Comparison of ENCODE assay signal across 11 cellular contexts in the genomic region with DNA sequence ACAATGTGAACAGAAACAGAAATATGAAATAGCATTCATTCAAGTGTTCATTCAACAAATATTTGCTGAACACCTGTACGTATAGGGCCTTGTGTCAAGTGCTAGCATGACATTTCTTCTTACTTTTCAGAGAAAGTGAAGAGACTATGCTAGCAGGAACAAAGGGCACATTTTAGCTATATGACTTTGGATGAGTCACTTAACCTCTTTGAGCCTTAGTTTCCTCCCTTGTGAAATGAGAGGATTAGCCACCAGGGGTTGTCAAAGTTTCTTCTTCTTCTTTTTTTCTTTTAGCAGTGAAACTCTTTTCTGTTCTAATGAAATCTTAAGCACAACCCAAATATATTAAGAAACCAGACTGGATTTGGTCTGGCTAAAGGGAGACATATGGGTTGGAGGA. TPM values are rescaled to one million over a fixed set of nuclear protein-coding genes. Genes with fewer than 3 reads are reported as not detected.
DNase-seq lines count a peak whose midpoint lies in the region; ATAC-seq and TF ChIP-seq lines count a peak whose summit lies in the region.
"Had no signal": no experiment of that assay in that cellular context is flagged by ENCODE, and none has a peak within 500 bp of the region (broad histone marks: within the 10 kb centered on the region; RNA-seq: fewer than 3 reads in every experiment).

No MANE protein-coding gene starts in this region.

- no CpG with 5 or more reads among the region's 1 CpG for WGBS in H9 (ENCODE audit: extremely low coverage, insufficient read length, low lambda C conversion rate)

- no peak overlapping the region for H2BK12ac ChIP-seq in H9 (ENCODE audit: insufficient read length, low read depth, low read length)

- ATAC-seq in GM19467 (IDR thresholded peaks at IDR 0.05; ENCODE audit: unreplicated experiment): no peak

- H2BK15ac ChIP-seq in H9 (ENCODE audit: low read depth, low read length): no peak overlapping the region

- no peak overlapping the region for H4K5ac ChIP-seq in H9 (ENCODE audit: insufficient read length, low read depth, low read length)

- H4K20me1 ChIP-seq in H9 (ENCODE audit: control insufficient read depth, insufficient read depth, insufficient read length): no peaks in the 10 kb centered on the region

- H2AK5ac ChIP-seq in H9 (ENCODE audit: insufficient read length, low read length): no peak overlapping the region

- H3K23ac ChIP-seq in H9 (ENCODE audit: insufficient read length, low read depth, low read length): no peak overlapping the region

- no peak for DNase-seq in H9
- peak; percentile 63 for DNase-seq in RPMI7951 (ENCODE audit: low read depth)
- peak; percentile 55 for DNase-seq in fibroblast of the aortic adventitia (ENCODE audit: low read depth)
- peak; percentile 29 for DNase-seq in stromal cell of bone marrow (ENCODE audit: low read depth)
- no peak for DNase-seq in KBM-7
- DNase-seq in NCI-H446 (lab: John Stamatoyannopoulos, UW): no peak
- DNase-seq: GF-D8, NCI-H526, T-helper 2 cell, thyroid gland had no signal

- no peak overlapping the region for H4K8ac ChIP-seq in H9 (replicated peaks; ENCODE audit: insufficient read length, low read depth, low read length)

- no peak overlapping the region for H2AFZ ChIP-seq in H9 (ENCODE audit: low read length)

- H2BK5ac ChIP-seq in H9 (ENCODE audit: insufficient read length, low read length): no peak overlapping the region

- no peaks in the 10 kb centered on the region for H3K27me3 Mint-ChIP-seq in H9 (ENCODE audit: low read depth)

- H3K9me3 Mint-ChIP-seq in H9: no peaks in the 10 kb centered on the region

- no peaks in the 10 kb centered on the region for H3K23me2 ChIP-seq in H9 (ENCODE audit: insufficient read length, low read depth, low read length, poor library complexity, severe bottlenecking)

- H3K27ac ChIP-seq in H9 (ENCODE audit: insufficient read length, low read depth, low read length): no peak overlapping the region
- H3K27ac ChIP-seq: thyroid gland had no signal

- H3K27ac Mint-ChIP-seq in H9: no peak overlapping the region

- H2BK20ac ChIP-seq in H9 (ENCODE audit: low read depth, low read length, poor library complexity, severe bottlenecking): no peak overlapping the region

- H3K4me2 ChIP-seq in H9 (ENCODE audit: insufficient read depth, insufficient read length, low read length): no peak overlapping the region

- H3K4ac ChIP-seq in H9 (ENCODE audit: low read depth, low read length): no peak overlapping the region

- H3K36me3 Mint-ChIP-seq in H9 (ENCODE audit: insufficient read depth in 1 of 3, low read depth in 3 of 3): no peaks in the 10 kb centered on the region; a peak in 1 of 7 replicates

- H3K4me1 Mint-ChIP-seq in H9: peaks cover 9 to 10% of the 10 kb centered on the region in 2 experiments; a peak in 3 of 4 replicates

- no peak overlapping the region for H3T11ph ChIP-seq in H9 (ENCODE audit: low read length)

- peak; percentile 43; the same call in 2 of the 3 replicates for TF ChIP-seq CTCF in H9 (conservative IDR thresholded peaks at IDR 0.05)
- peak; percentile 35 for TF ChIP-seq CTCF in fibroblast of the aortic adventitia (IDR thresholded peaks at IDR 0.05; ENCODE audit: insufficient read depth, low read length)

- H3K9me3 ChIP-seq in H9 (ENCODE audit: control insufficient read depth, low read depth, low read length): no peaks in the 10 kb centered on the region
- H3K9me3 ChIP-seq: thyroid gland had no signal

- in situ Hi-C loops in KBM-7 (cut with MboI; ENCODE audit: low pct_unique_long_range_greater_than_20kb, low sequenced_read_pairs): no loop called here

- H3K4me3 Mint-ChIP-seq in H9: no peak overlapping the region

- H3K18ac ChIP-seq in H9 (ENCODE audit: insufficient read length, low read depth, low read length): no peak overlapping the region

- H3K56ac ChIP-seq in H9 (ENCODE audit: insufficient read length, low read depth, low read length): no peak overlapping the region

- no peak overlapping the region for H3K9ac ChIP-seq in H9 (ENCODE audit: extremely low read depth, insufficient read length, low read length)

- no peaks in the 10 kb centered on the region for H3K4me1 ChIP-seq in H9 (ENCODE audit: insufficient read depth, low read length)
- H3K4me1 ChIP-seq: thyroid gland had no signal

- no peaks in the 10 kb centered on the region for H3K27me3 ChIP-seq in H9 (ENCODE audit: insufficient read depth, low read length)
- H3K27me3 ChIP-seq: thyroid gland had no signal

- no peak overlapping the region for H2BK120ac ChIP-seq in H9 (ENCODE audit: low read depth, low read length, poor library complexity, severe bottlenecking)

- H3K79me1 ChIP-seq in H9 (ENCODE audit: insufficient read depth, low read depth, low read length, poor library complexity, severe bottlenecking): peaks cover 4% of the 10 kb centered on the region

- no peak overlapping the region for H4K91ac ChIP-seq in H9 (ENCODE audit: insufficient read length, low read depth, low read length)

- H3K14ac ChIP-seq in H9 (ENCODE audit: insufficient read depth, low read length): no peak overlapping the region

- H3K79me2 ChIP-seq in H9 (ENCODE audit: insufficient read depth, low read length): no peaks in the 10 kb centered on the region; the same call in 1 of the 2 replicates

- H3K4me3 ChIP-seq in fibroblast of the aortic adventitia (ENCODE audit: low read depth, low read length): no peak overlapping the region
- H3K4me3 ChIP-seq: thyroid gland had no signal

RNA-seq across cellular contexts. Expression of gene FIGN, which starts 53.1 kb away (rescaled TPM):
- total RNA-seq in H9 (2021): 12.9 and 14.6 TPM in 2 replicates
- 5.3 and 5.8 TPM in 2 replicates for total RNA-seq in RPMI7951 (2014; rRNA removed; shearing (Covaris generic))
- 2.5 and 4.1 TPM in 2 replicates for total RNA-seq in fibroblast of the aortic adventitia (ENCODE audit: low replicate concordance)

Comparison
In these comparisons a context has a peak if more than half of its experiments do, and no peak if none do; other contexts are left out.
1. DNase-seq: peak in RPMI7951 (single experiment), fibroblast of the aortic adventitia (single experiment) and stromal cell of bone marrow (single experiment); none in H9 (single experiment), KBM-7 (single experiment) and NCI-H446 (0 of 2).